Comparison of ENCODE assay signal across 1 cellular context in the genomic region with DNA sequence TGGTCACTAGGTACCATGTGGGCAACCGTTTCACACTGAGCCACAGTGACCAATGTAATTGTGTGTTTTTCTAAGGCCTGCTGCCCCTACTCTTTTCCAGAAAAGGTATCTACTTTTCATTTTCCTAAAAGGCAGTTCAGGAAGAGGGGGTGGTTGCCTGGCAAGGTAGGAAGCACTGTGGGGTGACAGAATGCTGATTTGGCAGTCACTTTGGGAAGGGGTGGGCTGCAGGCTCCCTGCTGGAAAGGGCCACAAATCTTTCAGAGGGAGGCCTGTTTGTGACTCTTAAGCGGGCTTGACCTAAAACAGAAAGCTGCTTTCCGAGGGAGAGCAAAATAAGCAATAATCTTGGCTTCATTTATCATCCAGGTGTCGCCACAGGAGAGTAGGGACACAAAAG.
TF ChIP-seq lines count a peak whose summit lies in the region.

No MANE protein-coding gene starts in this region.

TF ChIP-seq in HepG2, 621 proteins besides CTCF, POLR2A, EP300 and RAD21:
- TF ChIP-seq ZNF33B (CRISPR knock-in tag; IDR thresholded peaks at IDR 0.05) (peak; percentile 43; the same call in 1 of the 2 replicates), ZNF44 (CRISPR knock-in tag; IDR thresholded peaks at IDR 0.05) (0 out of 2 replicates have a peak, but pooled peaks have one; percentile 47), ZNF572 (CRISPR knock-in tag; IDR thresholded peaks at IDR 0.05) (no peak), POLR2AphosphoS2 (IDR thresholded peaks at IDR 0.05; ENCODE audit: low read depth, low read length) (peak; percentile 66; the same call in 1 of the 2 replicates), RNF2 (conservative IDR thresholded peaks at IDR 0.05; ENCODE audit: low read depth) (no peak)
- TF ChIP-seq, protein P1, sequence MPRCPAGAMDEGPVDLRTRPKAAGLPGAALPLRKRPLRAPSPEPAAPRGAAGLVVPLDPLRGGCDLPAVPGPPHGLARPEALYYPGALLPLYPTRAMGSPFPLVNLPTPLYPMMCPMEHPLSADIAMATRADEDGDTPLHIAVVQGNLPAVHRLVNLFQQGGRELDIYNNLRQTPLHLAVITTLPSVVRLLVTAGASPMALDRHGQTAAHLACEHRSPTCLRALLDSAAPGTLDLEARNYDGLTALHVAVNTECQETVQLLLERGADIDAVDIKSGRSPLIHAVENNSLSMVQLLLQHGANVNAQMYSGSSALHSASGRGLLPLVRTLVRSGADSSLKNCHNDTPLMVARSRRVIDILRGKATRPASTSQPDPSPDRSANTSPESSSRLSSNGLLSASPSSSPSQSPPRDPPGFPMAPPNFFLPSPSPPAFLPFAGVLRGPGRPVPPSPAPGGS (CRISPR knock-in tag; IDR thresholded peaks at IDR 0.05), result 0 out of 2 replicates have a peak, but pooled peaks have one; percentile 17
